Comparison of ENCODE assay signal across 20 cellular contexts in genomic region chr2:113213061-113213930, GRCh38. TPM values are rescaled to one million over a fixed set of nuclear protein-coding genes. Genes with fewer than 3 reads are reported as not detected.
DNase-seq lines count a peak whose midpoint lies in the region; ATAC-seq and TF ChIP-seq lines count a peak whose summit lies in the region.
"Had no signal": no experiment of that assay in that cellular context is flagged by ENCODE, and none has a peak within 500 bp of the region (broad histone marks: within the 10 kb centered on the region; RNA-seq: fewer than 3 reads in every experiment).

No MANE protein-coding gene starts in this region.

- no peak for TF ChIP-seq CTCF in RWPE1 (conservative IDR thresholded peaks at IDR 0.05; ENCODE audit: low read depth)
- TF ChIP-seq CTCF in endodermal cell (conservative IDR thresholded peaks at IDR 0.05) = no peak
- TF ChIP-seq CTCF in neural progenitor cell (IDR thresholded peaks at IDR 0.05) = no peak
- TF ChIP-seq CTCF in thyroid gland (IDR thresholded peaks at IDR 0.05) = no peak

- H3K36me3 Mint-ChIP-seq in endodermal cell (ENCODE audit: low read depth) (no peaks in the 10 kb centered on the region), neural progenitor cell (peaks cover 5% of the 10 kb centered on the region)
- H3K36me3 Mint-ChIP-seq: naive thymus-derived CD8-positive, alpha-beta T cell had no signal

- H3K9me3 Mint-ChIP-seq in endodermal cell (no peaks in the 10 kb centered on the region), neural progenitor cell (peaks cover 12% of the 10 kb centered on the region)
- H3K9me3 Mint-ChIP-seq: naive thymus-derived CD8-positive, alpha-beta T cell had no signal

- H3F3A ChIP-seq in neural progenitor cell (ENCODE audit: low read depth) = no peaks in the 10 kb centered on the region

- no peaks in the 10 kb centered on the region for H4K20me1 ChIP-seq in neural progenitor cell (ENCODE audit: low read depth)

- H3K27me3 Mint-ChIP-seq in endodermal cell (ENCODE audit: insufficient read depth) = peaks cover 1% of the 10 kb centered on the region
- H3K27me3 Mint-ChIP-seq in neural progenitor cell (ENCODE audit: insufficient read depth, low read depth) = peaks cover 15% of the 10 kb centered on the region
- H3K27me3 Mint-ChIP-seq: naive thymus-derived CD8-positive, alpha-beta T cell had no signal

- H3K4me1 ChIP-seq in endodermal cell (ENCODE audit: control insufficient read depth, insufficient read depth, low read length) (peaks cover 8% of the 10 kb centered on the region), neural progenitor cell (peaks cover 15% of the 10 kb centered on the region), thyroid gland (peaks cover 69 to 94% of the 10 kb centered on the region in 2 donors)

- H3K79me2 ChIP-seq in neural progenitor cell (ENCODE audit: low read depth) = no peaks in the 10 kb centered on the region

- intact Hi-C loops in thyroid gland (cut with DNase I) = no loop called here

- H3K4me3 ChIP-seq in endodermal cell (ENCODE audit: low read length) = no peak overlapping the region
- H3K4me3 ChIP-seq in neural progenitor cell = no peak overlapping the region
- H3K4me3 ChIP-seq in thyroid gland (replicated peaks in 1 of 3) = no peak overlapping the region
- H3K4me3 ChIP-seq: PC-9 had no signal

- 91% methylated on average over 6 to 14 of the region's 14 CpGs for WGBS in endodermal cell (ENCODE audit: insufficient coverage in 1 of 2, insufficient read length in 1 of 2), 2 experiments
- WGBS in thyroid gland, 2 donors = 48 to 58% methylated on average over 14 of the region's 14 CpGs

- peaks cover 5% of the 10 kb centered on the region for H3K27me3 ChIP-seq in endodermal cell (ENCODE audit: control insufficient read depth, insufficient read depth, low read length, poor library complexity, severe bottlenecking)
- no peaks in the 10 kb centered on the region for H3K27me3 ChIP-seq in neural progenitor cell
- H3K27me3 ChIP-seq in thyroid gland = no peaks in the 10 kb centered on the region

- H3K9me3 ChIP-seq in endodermal cell (ENCODE audit: control insufficient read depth, low read length) (no peaks in the 10 kb centered on the region), neural progenitor cell (ENCODE audit: low read depth) (no peaks in the 10 kb centered on the region), thyroid gland (no peaks in the 10 kb centered on the region)

- CTCF ChIA-PET in RWPE1 (lab: Yijun Ruan, JAX) = interaction anchor here (0.7 kb wide), 1 partner anchor 77 kb away, joined by 3 read pairs; no protein-coding TSS in a partner anchor

- TF ChIP-seq POLR2A in thyroid gland (IDR thresholded peaks at IDR 0.05) (peak in 1 of 2 donors; percentile 3), GM18505 (IDR thresholded peaks at IDR 0.05; ENCODE audit: borderline replicate concordance, extremely low read depth, insufficient read depth, insufficient read length) (no peak)

- H2AFZ ChIP-seq in neural progenitor cell (replicated peaks) = no peak overlapping the region
- H2AFZ ChIP-seq: PC-9 had no signal

- H3K36me3 ChIP-seq in endodermal cell (ENCODE audit: control insufficient read depth, insufficient read depth, low read length) = no peaks in the 10 kb centered on the region
- no peaks in the 10 kb centered on the region for H3K36me3 ChIP-seq in neural progenitor cell
- H3K36me3 ChIP-seq in thyroid gland = peaks cover 7 to 8% of the 10 kb centered on the region in 2 donors
- H3K36me3 ChIP-seq: WERI-Rb-1 had no signal

- H3K9ac ChIP-seq in endodermal cell (ENCODE audit: extremely low read depth, low read length, poor library complexity, severe bottlenecking) (no peak overlapping the region), neural progenitor cell (no peak overlapping the region)

- H3K4me2 ChIP-seq in neural progenitor cell = no peak overlapping the region
- H3K4me2 ChIP-seq: PC-9 had no signal

- H3K4me1 Mint-ChIP-seq in endodermal cell = peaks cover 22% of the 10 kb centered on the region
- H3K4me1 Mint-ChIP-seq in neural progenitor cell = peaks cover 66% of the 10 kb centered on the region

- DNase-seq in RWPE1 (ENCODE audit: low spot score) (no peak), endodermal cell (peak; percentile 36), neural progenitor cell (ENCODE audit: low spot score) (no peak), thyroid gland (peak in 1 of 2 donors; percentile 43), hypothalamus (lab: John Stamatoyannopoulos, UW) (no peak), GM03348 (ENCODE audit: low spot score) (no peak)
- DNase-seq: activated CD4-positive, alpha-beta T cell treated with anti-CD3 and anti-CD28 coated beads, Interleukin-2, amount 50 U/mL, for 4 hours; activated naive CD4-positive, alpha-beta T cell treated with Interleukin-2 at 50 U/mL for 16 hours; cerebellar nuclear complex; DMS 273 treated with DMSO at 0.1 percent for 48 hours; effector memory CD4-positive, alpha-beta T cell; naive thymus-derived CD8-positive, alpha-beta T cell; NCI-H226; PC-9; trophoblast cell; WERI-Rb-1 had no signal

- H3K27ac Mint-ChIP-seq in endodermal cell (no peak overlapping the region), neural progenitor cell (peak overlapping the region; percentile 58)

- POLR2A ChIA-PET in RWPE1 (lab: Yijun Ruan, JAX; ENCODE audit: low non-redundant PET) = no interaction called here

- H3K27ac ChIP-seq in RWPE1 (peak overlapping the region; percentile 75), endodermal cell (ENCODE audit: low read depth, low read length) (no peak overlapping the region), neural progenitor cell (no peak overlapping the region), thyroid gland (peak overlapping the region; percentile 92 to 97 (median 94))
- H3K27ac ChIP-seq: PC-9, SK-N-MC, WERI-Rb-1 had no signal

- no peak overlapping the region for H3K4me3 Mint-ChIP-seq in endodermal cell
- peak overlapping the region; percentile 49 for H3K4me3 Mint-ChIP-seq in neural progenitor cell
- H3K4me3 Mint-ChIP-seq: naive thymus-derived CD8-positive, alpha-beta T cell had no signal

- no peak for ATAC-seq in GM18505 (IDR thresholded peaks at IDR 0.05; ENCODE audit: unreplicated experiment)
- ATAC-seq: HCT116; naive thymus-derived CD8-positive, alpha-beta T cell had no signal

RNA-seq across cellular contexts. Expression of gene PSD4, which starts 39.5 kb away (rescaled TPM):
- total RNA-seq in endodermal cell = 10 to 100 TPM in 1 of 2 donors, 1 to 10 TPM in 1; 5.2 to 13.3 TPM
- 1.6 TPM for polyA plus RNA-seq in endodermal cell (2013, experiment 1 of 2)
- 1.7 TPM for polyA plus RNA-seq in endodermal cell (2013, experiment 2 of 2)
- 0.02 and 0.87 TPM in 2 replicates for total RNA-seq in neural progenitor cell (ENCODE audit: low replicate concordance)
- total RNA-seq in thyroid gland = 100 to 1,000 TPM in 3 of 4 donors, 10 to 100 TPM in 1; 63.7 to 136 (median 111) TPM
- total RNA-seq: G401 had no signal

Comparison
In these comparisons a context has a peak if more than half of its experiments do, and no peak if none do; other contexts are left out.
1. H3K27ac ChIP-seq: peak in RWPE1 (single experiment) and thyroid gland (3 of 3); none in endodermal cell (single experiment) and neural progenitor cell (single experiment).